1 cellular context compared by ENCODE assay signal in genomic region chr22:39458443-39459083, GRCh38.
TF ChIP-seq lines count a peak whose summit lies in the region.

No MANE protein-coding gene starts in this region.

TF ChIP-seq in GM12878, 131 proteins besides CTCF, POLR2A, EP300 and RAD21:
- TF ChIP-seq FOS (IDR thresholded peaks at IDR 0.05; ENCODE audit: borderline replicate concordance, extremely low read depth, insufficient read length) = no peak
- TF ChIP-seq RELA (IDR thresholded peaks at IDR 0.05; ENCODE audit: borderline replicate concordance, partially characterized antibody) = no peak
- no peak for TF ChIP-seq SMAD1 (IDR thresholded peaks at IDR 0.05; ENCODE audit: low read depth, partially characterized antibody)
- TF ChIP-seq YY1 (IDR thresholded peaks at IDR 0.05; ENCODE audit: low read depth, low read length) = no peak
- TF ChIP-seq, protein P1, sequence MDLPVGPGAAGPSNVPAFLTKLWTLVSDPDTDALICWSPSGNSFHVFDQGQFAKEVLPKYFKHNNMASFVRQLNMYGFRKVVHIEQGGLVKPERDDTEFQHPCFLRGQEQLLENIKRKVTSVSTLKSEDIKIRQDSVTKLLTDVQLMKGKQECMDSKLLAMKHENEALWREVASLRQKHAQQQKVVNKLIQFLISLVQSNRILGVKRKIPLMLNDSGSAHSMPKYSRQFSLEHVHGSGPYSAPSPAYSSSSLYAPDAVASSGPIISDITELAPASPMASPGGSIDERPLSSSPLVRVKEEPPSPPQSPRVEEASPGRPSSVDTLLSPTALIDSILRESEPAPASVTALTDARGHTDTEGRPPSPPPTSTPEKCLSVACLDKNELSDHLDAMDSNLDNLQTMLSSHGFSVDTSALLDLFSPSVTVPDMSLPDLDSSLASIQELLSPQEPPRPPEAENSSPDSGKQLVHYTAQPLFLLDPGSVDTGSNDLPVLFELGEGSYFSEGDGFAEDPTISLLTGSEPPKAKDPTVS (IDR thresholded peaks at IDR 0.05; ENCODE audit: low read depth, low read length) = no peak
- no peak for TF ChIP-seq NR2F1 (conservative IDR thresholded peaks at IDR 0.05)
- TF ChIP-seq NR2C2 (IDR thresholded peaks at IDR 0.05; ENCODE audit: borderline replicate concordance, control insufficient read depth, insufficient read length, low read depth) = no peak
- no peak for TF ChIP-seq NR2C1 (IDR thresholded peaks at IDR 0.05)
- no peak for TF ChIP-seq CEBPB (IDR thresholded peaks at IDR 0.05; ENCODE audit: borderline replicate concordance in 1 of 2, low read depth in 2 of 2, low read length in 2 of 2)
- TF ChIP-seq CHD4 (IDR thresholded peaks at IDR 0.05) = no peak
- TF ChIP-seq ETV6 (conservative IDR thresholded peaks at IDR 0.05 in 1 of 2, IDR thresholded peaks at IDR 0.05 in 1 of 2; ENCODE audit: borderline replicate concordance in 1 of 2, low read depth in 1 of 2) = no peak
- TF ChIP-seq SREBF1 (IDR thresholded peaks at IDR 0.05; ENCODE audit: low read length) = no peak
- no peak for TF ChIP-seq NFIC (IDR thresholded peaks at IDR 0.05; ENCODE audit: low read depth, low read length)
- no peak for TF ChIP-seq MXI1 (IDR thresholded peaks at IDR 0.05; ENCODE audit: low read depth, low read length)
- no peak; a peak in 1 of 4 replicates for TF ChIP-seq IKZF2 (IDR thresholded peaks at IDR 0.05)
- TF ChIP-seq RCOR1 (conservative IDR thresholded peaks at IDR 0.05; ENCODE audit: low read depth, low read length) = no peak
- no peak for TF ChIP-seq RBBP5 (conservative IDR thresholded peaks at IDR 0.05)
- no peak for TF ChIP-seq NBN (IDR thresholded peaks at IDR 0.05)
- TF ChIP-seq, protein P2, sequence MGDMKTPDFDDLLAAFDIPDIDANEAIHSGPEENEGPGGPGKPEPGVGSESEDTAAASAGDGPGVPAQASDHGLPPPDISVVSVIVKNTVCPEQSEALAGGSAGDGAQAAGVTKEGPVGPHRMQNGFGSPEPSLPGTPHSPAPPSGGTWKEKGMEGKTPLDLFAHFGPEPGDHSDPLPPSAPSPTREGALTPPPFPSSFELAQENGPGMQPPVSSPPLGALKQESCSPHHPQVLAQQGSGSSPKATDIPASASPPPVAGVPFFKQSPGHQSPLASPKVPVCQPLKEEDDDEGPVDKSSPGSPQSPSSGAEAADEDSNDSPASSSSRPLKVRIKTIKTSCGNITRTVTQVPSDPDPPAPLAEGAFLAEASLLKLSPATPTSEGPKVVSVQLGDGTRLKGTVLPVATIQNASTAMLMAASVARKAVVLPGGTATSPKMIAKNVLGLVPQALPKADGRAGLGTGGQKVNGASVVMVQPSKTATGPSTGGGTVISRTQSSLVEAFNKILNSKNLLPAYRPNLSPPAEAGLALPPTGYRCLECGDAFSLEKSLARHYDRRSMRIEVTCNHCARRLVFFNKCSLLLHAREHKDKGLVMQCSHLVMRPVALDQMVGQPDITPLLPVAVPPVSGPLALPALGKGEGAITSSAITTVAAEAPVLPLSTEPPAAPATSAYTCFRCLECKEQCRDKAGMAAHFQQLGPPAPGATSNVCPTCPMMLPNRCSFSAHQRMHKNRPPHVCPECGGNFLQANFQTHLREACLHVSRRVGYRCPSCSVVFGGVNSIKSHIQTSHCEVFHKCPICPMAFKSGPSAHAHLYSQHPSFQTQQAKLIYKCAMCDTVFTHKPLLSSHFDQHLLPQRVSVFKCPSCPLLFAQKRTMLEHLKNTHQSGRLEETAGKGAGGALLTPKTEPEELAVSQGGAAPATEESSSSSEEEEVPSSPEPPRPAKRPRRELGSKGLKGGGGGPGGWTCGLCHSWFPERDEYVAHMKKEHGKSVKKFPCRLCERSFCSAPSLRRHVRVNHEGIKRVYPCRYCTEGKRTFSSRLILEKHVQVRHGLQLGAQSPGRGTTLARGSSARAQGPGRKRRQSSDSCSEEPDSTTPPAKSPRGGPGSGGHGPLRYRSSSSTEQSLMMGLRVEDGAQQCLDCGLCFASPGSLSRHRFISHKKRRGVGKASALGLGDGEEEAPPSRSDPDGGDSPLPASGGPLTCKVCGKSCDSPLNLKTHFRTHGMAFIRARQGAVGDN (IDR thresholded peaks at IDR 0.05) = no peak
- TF ChIP-seq ZBTB11 (CRISPR knock-in tag; IDR thresholded peaks at IDR 0.05) = no peak
